Comparison of ENCODE assay signal across 14 cellular contexts in the genomic region with DNA sequence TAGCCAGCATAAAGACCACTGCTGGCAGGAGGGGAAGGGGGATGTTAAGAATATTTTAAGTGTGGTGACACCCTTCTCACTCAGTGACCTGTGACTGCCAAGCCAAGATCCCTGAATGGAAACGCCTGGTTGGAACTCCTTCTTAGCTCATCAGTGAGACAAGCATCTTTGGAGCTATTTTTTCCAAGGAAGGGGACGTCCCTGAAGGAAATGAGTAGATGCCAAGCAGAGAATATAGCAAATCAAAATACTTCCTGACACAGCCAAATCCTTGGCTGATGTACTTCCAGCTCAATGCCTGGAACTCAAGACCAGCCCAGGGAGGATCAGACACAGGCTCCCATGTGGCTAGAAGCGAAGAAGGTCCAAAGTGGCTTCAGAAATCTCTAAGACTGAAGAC.
DNase-seq lines count a peak whose midpoint lies in the region; ATAC-seq and TF ChIP-seq lines count a peak whose summit lies in the region.
"Had no signal": no experiment of that assay in that cellular context is flagged by ENCODE, and none has a peak within 500 bp of the region (broad histone marks: within the 10 kb centered on the region; RNA-seq: fewer than 3 reads in every experiment).

No MANE protein-coding gene starts in this region.

- no peak for DNase-seq in BE2C
- DNase-seq in cerebellar nuclear complex (lab: John Stamatoyannopoulos, UW), result no peak
- DNase-seq in activated naive CD4-positive, alpha-beta T cell treated with Interleukin-2 at 50 U/mL for 16 hours, result no peak
- no peak for DNase-seq in OCI-LY7 (ENCODE audit: low spot score)
- DNase-seq: brain microvascular endothelial cell, DMS53, natural killer cell, NCI-H1694 treated with DMSO at 0.1 percent for 48 hours, NCI-H748 treated with DMSO at 0.1 percent for 48 hours, T1000 had no signal

- H3K9ac ChIP-seq in mucosa of rectum (ENCODE audit: low read depth in 1 of 2, low read length in 2 of 2), result no peak overlapping the region

- peak; percentile 42 for ATAC-seq in gastroesophageal sphincter
- ATAC-seq: natural killer cell had no signal

- H3K4me3 ChIP-seq in gastroesophageal sphincter (no peak overlapping the region), mucosa of rectum (ENCODE audit: low read length in 2 of 2) (no peak overlapping the region), BE2C (ENCODE audit: low read depth, low read length) (no peak overlapping the region), OCI-LY7 (ENCODE audit: low read depth, low read length, poor library complexity, severe bottlenecking) (no peak overlapping the region)

- peaks cover 47 to 98% (median 50%) of the 10 kb centered on the region in 3 donors for H3K4me1 ChIP-seq in gastroesophageal sphincter
- peaks cover 38 to 54% of the 10 kb centered on the region in 2 donors for H3K4me1 ChIP-seq in mucosa of rectum (ENCODE audit: control insufficient read depth in 2 of 2, insufficient read depth in 2 of 2, low read length in 2 of 2)
- no peaks in the 10 kb centered on the region for H3K4me1 ChIP-seq in BE2C
- no peaks in the 10 kb centered on the region for H3K4me1 ChIP-seq in OCI-LY7 (ENCODE audit: insufficient read depth, low read length, poor library complexity, severe bottlenecking)

- no peak for TF ChIP-seq EP300 in gastroesophageal sphincter (IDR thresholded peaks at IDR 0.05)

- TF ChIP-seq CTCF in gastroesophageal sphincter (IDR thresholded peaks at IDR 0.05), result no peak
- TF ChIP-seq CTCF in BE2C (IDR thresholded peaks at IDR 0.05; ENCODE audit: low read depth, low read length), result no peak
- TF ChIP-seq CTCF in OCI-LY7 (conservative IDR thresholded peaks at IDR 0.05; ENCODE audit: low read length), result no peak

- H3K27ac ChIP-seq in angular gyrus (ENCODE audit: low read depth, low read length) (peak overlapping the region; percentile 80), gastroesophageal sphincter (peak overlapping the region; percentile 84 to 100 (median 94)), mucosa of rectum (ENCODE audit: low read depth in 2 of 2, low read length in 2 of 2) (peak overlapping the region; percentile 63 to 73), temporal lobe (ENCODE audit: low read depth, low read length) (peak overlapping the region; percentile 78), OCI-LY7 (ENCODE audit: low read depth, low read length, poor library complexity, severe bottlenecking) (no peak overlapping the region)
- H3K27ac ChIP-seq: brain microvascular endothelial cell had no signal

- no peak overlapping the region for H3K4me2 ChIP-seq in OCI-LY7 (ENCODE audit: low read length)

- intact Hi-C loops in OCI-LY7 (cut with micrococcal nuclease; ENCODE audit: unreplicated experiment), result no loop called here

- WGBS in gastroesophageal sphincter (ENCODE audit: low coverage in 1 of 2), 2 donors, result 10 to 44% methylated on average over 1 to 2 of the region's 3 CpGs

- no peaks in the 10 kb centered on the region for H3K79me2 ChIP-seq in OCI-LY7 (ENCODE audit: insufficient read depth, low read depth, low read length)

- H3K36me3 ChIP-seq in gastroesophageal sphincter, result peaks cover 0 to 4% of the 10 kb centered on the region in 2 donors
- no peaks in the 10 kb centered on the region for H3K36me3 ChIP-seq in mucosa of rectum (ENCODE audit: control insufficient read depth in 2 of 2, insufficient read depth in 2 of 2, low read length in 2 of 2)
- no peaks in the 10 kb centered on the region for H3K36me3 ChIP-seq in BE2C
- no peaks in the 10 kb centered on the region for H3K36me3 ChIP-seq in OCI-LY7 (ENCODE audit: insufficient read depth, low read length)
- H3K36me3 ChIP-seq: brain microvascular endothelial cell had no signal

- CTCF ChIA-PET in OCI-LY7 (lab: Charles Lee; ENCODE audit: unreplicated experiment), result no interaction called here

- H4K20me1 ChIP-seq in OCI-LY7 (ENCODE audit: insufficient read depth, low read length), result no peaks in the 10 kb centered on the region

- no peak overlapping the region for H2AFZ ChIP-seq in OCI-LY7 (ENCODE audit: low read length)

- H3K9me3 ChIP-seq in gastroesophageal sphincter, result no peaks in the 10 kb centered on the region
- H3K9me3 ChIP-seq in mucosa of rectum (ENCODE audit: control insufficient read depth in 2 of 2, low read length in 2 of 2), result no peaks in the 10 kb centered on the region
- no peaks in the 10 kb centered on the region for H3K9me3 ChIP-seq in BE2C
- no peaks in the 10 kb centered on the region for H3K9me3 ChIP-seq in OCI-LY7 (ENCODE audit: low read length)

- no peak for TF ChIP-seq POLR2A in gastroesophageal sphincter (IDR thresholded peaks at IDR 0.05)

- no TSS peak for BruUV-seq in OCI-LY7 (replicated peaks; lab: Mats Ljungman, UMichigan)

- POLR2A ChIA-PET in OCI-LY7 (lab: Charles Lee), result no interaction called here

- no peaks in the 10 kb centered on the region for H3K9me2 ChIP-seq in OCI-LY7 (ENCODE audit: insufficient read depth, low read length)

- H3K27me3 ChIP-seq in gastroesophageal sphincter (no peaks in the 10 kb centered on the region), mucosa of rectum (ENCODE audit: control insufficient read depth in 2 of 2, insufficient read depth in 2 of 2, low read length in 2 of 2) (no peaks in the 10 kb centered on the region), BE2C (no peaks in the 10 kb centered on the region)
- H3K27me3 ChIP-seq: brain microvascular endothelial cell had no signal
